Comparison of ENCODE assay signal across 7 cellular contexts in genomic region chr2:191521608-191522208, GRCh38.
DNase-seq lines count a peak whose midpoint lies in the region; ATAC-seq and TF ChIP-seq lines count a peak whose summit lies in the region.

No MANE protein-coding gene starts in this region.

- CTCF ChIA-PET in MCF 10A (lab: Yijun Ruan, JAX) = interaction anchor here (0.6 to 5.9 kb wide), 30 partner anchors 8 to 738 kb away, joined by 3 to 98 read pairs (median 4); no protein-coding TSS in a partner anchor

- POLR2A ChIA-PET in MCF 10A (lab: Yijun Ruan, JAX) = interaction anchor here (1.3 kb wide), 1 partner anchor 356 kb away, joined by 8 read pairs; no protein-coding TSS in a partner anchor

- no peaks in the 10 kb centered on the region for H3K27me3 Mint-ChIP-seq in MCF 10A (ENCODE audit: insufficient read depth, unreplicated experiment)

- peak; percentile 51 for TF ChIP-seq CTCF in MCF 10A (IDR thresholded peaks at IDR 0.05; ENCODE audit: unreplicated experiment)

- ATAC-seq in GM21825 (IDR thresholded peaks at IDR 0.05; ENCODE audit: unreplicated experiment) (no peak), GM19351 (IDR thresholded peaks at IDR 0.05; ENCODE audit: unreplicated experiment) (no peak)

- no peak overlapping the region for H3K4me3 Mint-ChIP-seq in MCF 10A (ENCODE audit: unreplicated experiment)

- no peak overlapping the region for H3K27ac Mint-ChIP-seq in MCF 10A (ENCODE audit: low read depth, unreplicated experiment)

- no peaks in the 10 kb centered on the region for H3K9me3 Mint-ChIP-seq in MCF 10A (ENCODE audit: unreplicated experiment)

- DNase-seq in ELR (ENCODE audit: low read depth) (peak; percentile 57), LoVo (ENCODE audit: low spot score) (peak; percentile 29), MCF 10A (ENCODE audit: unreplicated experiment) (peak; percentile 57), midbrain (lab: John Stamatoyannopoulos, UW) (peak; percentile 38), C1 segment of cervical spinal cord (lab: John Stamatoyannopoulos, UW) (no peak)

- no peaks in the 10 kb centered on the region for H3K36me3 Mint-ChIP-seq in MCF 10A (ENCODE audit: insufficient read depth, unreplicated experiment)

- H3K4me1 Mint-ChIP-seq in MCF 10A (ENCODE audit: insufficient read depth, unreplicated experiment) = no peaks in the 10 kb centered on the region

- no TSS peak for BruUV-seq in MCF 10A (replicated peaks; lab: Mats Ljungman, UMichigan)

- intact Hi-C loops in MCF 10A (cut with micrococcal nuclease) = loop anchor here (1.0 to 5.0 kb wide), 4 partner anchors 274 to 739 kb away; partner anchors contain the start of gene MYO1B

Comparison
In these comparisons a context has a peak if more than half of its experiments do, and no peak if none do; other contexts are left out.
1. DNase-seq: peak in ELR (single experiment), LoVo (single experiment), MCF 10A (single experiment) and midbrain (single experiment); none in C1 segment of cervical spinal cord (0 of 14).